ENCODE assay signal across 1 cellular context in genomic region chr17:19371259-19372003, GRCh38.
TF ChIP-seq lines count a peak whose summit lies in the region.

No MANE protein-coding gene starts in this region.

TF ChIP-seq in HepG2, 621 proteins besides CTCF, POLR2A, EP300 and RAD21:
- TF ChIP-seq, protein P1, sequence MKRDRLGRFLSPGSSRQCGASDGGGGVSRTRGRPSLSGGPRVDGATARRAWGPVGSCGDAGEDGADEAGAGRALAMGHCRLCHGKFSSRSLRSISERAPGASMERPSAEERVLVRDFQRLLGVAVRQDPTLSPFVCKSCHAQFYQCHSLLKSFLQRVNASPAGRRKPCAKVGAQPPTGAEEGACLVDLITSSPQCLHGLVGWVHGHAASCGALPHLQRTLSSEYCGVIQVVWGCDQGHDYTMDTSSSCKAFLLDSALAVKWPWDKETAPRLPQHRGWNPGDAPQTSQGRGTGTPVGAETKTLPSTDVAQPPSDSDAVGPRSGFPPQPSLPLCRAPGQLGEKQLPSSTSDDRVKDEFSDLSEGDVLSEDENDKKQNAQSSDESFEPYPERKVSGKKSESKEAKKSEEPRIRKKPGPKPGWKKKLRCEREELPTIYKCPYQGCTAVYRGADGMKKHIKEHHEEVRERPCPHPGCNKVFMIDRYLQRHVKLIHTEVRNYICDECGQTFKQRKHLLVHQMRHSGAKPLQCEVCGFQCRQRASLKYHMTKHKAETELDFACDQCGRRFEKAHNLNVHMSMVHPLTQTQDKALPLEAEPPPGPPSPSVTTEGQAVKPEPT (CRISPR knock-in tag; IDR thresholded peaks at IDR 0.05; ENCODE audit: low read depth): no peak
- TF ChIP-seq KDM2A (CRISPR knock-in tag; IDR thresholded peaks at IDR 0.05; ENCODE audit: borderline replicate concordance, low read depth): no peak
